8 cellular contexts compared by ENCODE assay signal in genomic region chr10:80493482-80494021, GRCh38. TPM values are rescaled to one million over a fixed set of nuclear protein-coding genes. Genes with fewer than 3 reads are reported as not detected.
DNase-seq lines count a peak whose midpoint lies in the region; ATAC-seq and TF ChIP-seq lines count a peak whose summit lies in the region.

No MANE protein-coding gene starts in this region.

- H3K4me3 ChIP-seq in neutrophil (ENCODE audit: low read depth in 1 of 2, low read length in 1 of 2), result peak overlapping the region in 1 of 2 experiments; percentile 8

- peaks cover 36% of the 10 kb centered on the region for H3K36me3 Mint-ChIP-seq in central memory CD8-positive, alpha-beta T cell (ENCODE audit: insufficient read depth)

- H3K4me1 Mint-ChIP-seq in central memory CD8-positive, alpha-beta T cell, result peaks cover 99% of the 10 kb centered on the region

- peak overlapping the region; percentile 82 for H3K27ac Mint-ChIP-seq in central memory CD8-positive, alpha-beta T cell (ENCODE audit: low read depth)

- H3K36me3 ChIP-seq in neutrophil, result peaks cover 20% of the 10 kb centered on the region

- peaks cover 100% of the 10 kb centered on the region in 2 experiments for H3K4me1 ChIP-seq in neutrophil (ENCODE audit: control insufficient read depth in 1 of 2, insufficient read depth in 1 of 2, low read depth in 1 of 2, low read length in 1 of 2)

- no peaks in the 10 kb centered on the region for H3K9me3 ChIP-seq in neutrophil

- no peaks in the 10 kb centered on the region for H3K27me3 ChIP-seq in neutrophil

- peak; percentile 60 for ATAC-seq in GM19455 (IDR thresholded peaks at IDR 0.05; ENCODE audit: unreplicated experiment)
- ATAC-seq in central memory CD8-positive, alpha-beta T cell (replicated peaks; ENCODE audit: extremely low read depth, poor library complexity, severe bottlenecking), result peak; percentile 63
- ATAC-seq in HG02840 (IDR thresholded peaks at IDR 0.05; ENCODE audit: low FRiP score, unreplicated experiment), result no peak
- no peak for ATAC-seq in GM21825 (IDR thresholded peaks at IDR 0.05; ENCODE audit: unreplicated experiment)

- DNase-seq in CMK (ENCODE audit: low read depth) (peak; percentile 93), M059J (ENCODE audit: low read depth) (peak; percentile 11), COR-L47 (lab: John Stamatoyannopoulos, UW) (no peak)
- no peak for DNase-seq in central memory CD8-positive, alpha-beta T cell (ENCODE audit: low spot score in 2 of 2)

- H3K27me3 Mint-ChIP-seq in central memory CD8-positive, alpha-beta T cell, result no peaks in the 10 kb centered on the region

- peak overlapping the region; percentile 96 for H3K27ac ChIP-seq in neutrophil

- H3K9me3 Mint-ChIP-seq in central memory CD8-positive, alpha-beta T cell, result peaks cover 7% of the 10 kb centered on the region

- H3K4me3 Mint-ChIP-seq in central memory CD8-positive, alpha-beta T cell, result peak overlapping the region; percentile 61

- no peak for TF ChIP-seq CTCF in neutrophil (IDR thresholded peaks at IDR 0.05)

RNA-seq across cellular contexts. Expression of gene TSPAN14, which starts 39.4 kb away (rescaled TPM):
- total RNA-seq in M059J (2014; rRNA removed; shearing (Covaris generic)), result 32.0 and 44.4 TPM in 2 replicates

RNA-seq across cellular contexts. Expression of gene SH2D4B, which starts 44.1 kb away (rescaled TPM):
- total RNA-seq in M059J (2014; rRNA removed; shearing (Covaris generic)), result not detected in 2 replicates

Comparison
In these comparisons a context has a peak if more than half of its experiments do, and no peak if none do; other contexts are left out.
1. DNase-seq: peak in CMK (single experiment) and M059J (single experiment); none in central memory CD8-positive, alpha-beta T cell (0 of 2) and COR-L47 (single experiment).
2. ATAC-seq: peak in GM19455 (single experiment) and central memory CD8-positive, alpha-beta T cell (single experiment); none in HG02840 (single experiment) and GM21825 (single experiment).